In the genomic region with DNA sequence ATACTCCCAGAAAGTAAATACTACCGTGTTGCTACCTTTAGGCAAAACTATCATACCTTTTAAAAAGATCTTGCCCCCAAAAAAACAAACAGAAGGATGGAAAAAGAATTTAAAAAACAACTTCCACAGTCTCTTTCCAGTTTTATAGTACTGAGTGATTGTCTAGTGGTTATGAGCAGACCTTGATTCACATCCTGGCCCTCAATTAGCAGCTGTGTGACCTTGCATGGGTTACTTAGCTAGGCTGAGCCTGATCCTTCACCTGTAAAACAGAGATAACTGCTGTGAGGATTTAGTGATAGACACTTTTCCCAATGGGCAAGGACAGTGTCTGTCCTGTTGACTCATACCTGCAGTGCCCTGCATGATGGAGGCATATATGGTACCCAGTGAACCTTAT, we compare ENCODE assay signal across 25 cellular contexts. TPM values are rescaled to one million over a fixed set of nuclear protein-coding genes. Genes with fewer than 3 reads are reported as not detected.
DNase-seq lines count a peak whose midpoint lies in the region; ATAC-seq and TF ChIP-seq lines count a peak whose summit lies in the region.
"Had no signal": no experiment of that assay in that cellular context is flagged by ENCODE, and none has a peak within 500 bp of the region (broad histone marks: within the 10 kb centered on the region; RNA-seq: fewer than 3 reads in every experiment).

No MANE protein-coding gene starts in this region.

- no peak overlapping the region for H3K4me3 Mint-ChIP-seq in stimulated activated effector memory CD8-positive, alpha-beta T cell treated with anti-CD3 and anti-CD28 coated beads, Interleukin-12 subunit alpha, Interleukin-12 subunit beta, amount 100 ng/mL, for 72 hours
- H3K4me3 Mint-ChIP-seq: CD8-positive, alpha-beta T cell had no signal

- H3K9me3 Mint-ChIP-seq in stimulated activated effector memory CD8-positive, alpha-beta T cell treated with anti-CD3 and anti-CD28 coated beads, Interleukin-12 subunit alpha, Interleukin-12 subunit beta, amount 100 ng/mL, for 72 hours, result no peaks in the 10 kb centered on the region
- H3K9me3 Mint-ChIP-seq: CD8-positive, alpha-beta T cell had no signal

- ATAC-seq in PC-3, result peak; percentile 89
- ATAC-seq in stimulated activated effector memory CD8-positive, alpha-beta T cell treated with anti-CD3 and anti-CD28 coated beads, Interleukin-12 subunit alpha, Interleukin-12 subunit beta, amount 100 ng/mL, for 72 hours, result peak; percentile 36
- no peak for ATAC-seq in GM21515 (IDR thresholded peaks at IDR 0.05; ENCODE audit: unreplicated experiment)
- ATAC-seq in GM21390 (IDR thresholded peaks at IDR 0.05; ENCODE audit: unreplicated experiment), result no peak
- ATAC-seq: CD8-positive, alpha-beta T cell had no signal

- peak overlapping the region; percentile 77 for H3K4me2 ChIP-seq in KMS-11
- H3K4me2 ChIP-seq in PC-3 (ENCODE audit: low read length), result peak overlapping the region; percentile 44
- H3K4me2 ChIP-seq: BLaER1, SK-N-SH had no signal

- H3K27ac Mint-ChIP-seq in stimulated activated effector memory CD8-positive, alpha-beta T cell treated with anti-CD3 and anti-CD28 coated beads, Interleukin-12 subunit alpha, Interleukin-12 subunit beta, amount 100 ng/mL, for 72 hours, result no peak overlapping the region
- H3K27ac Mint-ChIP-seq: CD8-positive, alpha-beta T cell had no signal

- H3K27me3 ChIP-seq in KMS-11 (ENCODE audit: insufficient read depth, low read depth) (no peaks in the 10 kb centered on the region), PC-3 (ENCODE audit: low read length) (no peaks in the 10 kb centered on the region)
- H3K27me3 ChIP-seq: BLaER1 had no signal

- H3K36me3 ChIP-seq in KMS-11 (ENCODE audit: insufficient read depth), result no peaks in the 10 kb centered on the region
- no peaks in the 10 kb centered on the region for H3K36me3 ChIP-seq in PC-3 (ENCODE audit: low read depth, low read length)
- H3K36me3 ChIP-seq: HAP-1 had no signal

- H4K20me1 ChIP-seq in KMS-11 (ENCODE audit: insufficient read depth), result peaks cover 5% of the 10 kb centered on the region; the same call in 1 of the 2 replicates
- no peaks in the 10 kb centered on the region for H4K20me1 ChIP-seq in PC-3 (ENCODE audit: low read length)

- CTCF ChIA-PET in PC-3 (lab: Charles Lee), result no interaction called here

- H3K36me3 Mint-ChIP-seq in stimulated activated effector memory CD8-positive, alpha-beta T cell treated with anti-CD3 and anti-CD28 coated beads, Interleukin-12 subunit alpha, Interleukin-12 subunit beta, amount 100 ng/mL, for 72 hours, result no peaks in the 10 kb centered on the region
- H3K36me3 Mint-ChIP-seq: CD8-positive, alpha-beta T cell had no signal

- H3K4me1 ChIP-seq in KMS-11 (ENCODE audit: low read depth, poor library complexity, severe bottlenecking), result peaks cover 56% of the 10 kb centered on the region
- H3K4me1 ChIP-seq in PC-3 (ENCODE audit: insufficient read depth, low read length), result peaks cover 33% of the 10 kb centered on the region

- H3K4me3 ChIP-seq in KMS-11 (IDR thresholded peaks at IDR 0.05; ENCODE audit: insufficient read depth, low read depth, low read length), result no peak overlapping the region
- H3K4me3 ChIP-seq in PC-3 (ENCODE audit: low read length), result no peak overlapping the region
- H3K4me3 ChIP-seq in epithelial cell of esophagus (ENCODE audit: low read length), result no peak overlapping the region
- H3K4me3 ChIP-seq: BLaER1, GM23248, HAP-1 had no signal

- H3K9ac ChIP-seq in KMS-11 (no peak overlapping the region), PC-3 (ENCODE audit: low read length) (no peak overlapping the region)
- H3K9ac ChIP-seq: BLaER1, GM23248, SK-N-SH had no signal

- no peaks in the 10 kb centered on the region for H3K9me2 ChIP-seq in PC-3 (replicated peaks; ENCODE audit: low read length)
- H3K9me2 ChIP-seq: SK-N-SH had no signal

- peaks cover 6% of the 10 kb centered on the region; the same call in 1 of the 2 replicates for H3K79me2 ChIP-seq in KMS-11 (ENCODE audit: insufficient read depth, low read depth)
- no peaks in the 10 kb centered on the region; the same call in 1 of the 2 replicates for H3K79me2 ChIP-seq in PC-3 (ENCODE audit: low read length)

- peak overlapping the region; percentile 24 for H3K27ac ChIP-seq in KMS-11
- H3K27ac ChIP-seq in PC-3 (ENCODE audit: low read length), result peak overlapping the region; percentile 60
- H3K27ac ChIP-seq: BLaER1, GM23248, RWPE1 had no signal

- BruUV-seq in PC-3 (replicated peaks; lab: Mats Ljungman, UMichigan), result no TSS peak

- H3K4me1 Mint-ChIP-seq in stimulated activated effector memory CD8-positive, alpha-beta T cell treated with anti-CD3 and anti-CD28 coated beads, Interleukin-12 subunit alpha, Interleukin-12 subunit beta, amount 100 ng/mL, for 72 hours, result no peaks in the 10 kb centered on the region

- TF ChIP-seq CTCF in KMS-11 (conservative IDR thresholded peaks at IDR 0.05; ENCODE audit: low read depth, low read length), result no peak
- TF ChIP-seq CTCF in PC-3 (conservative IDR thresholded peaks at IDR 0.05; ENCODE audit: low read depth, low read length), result no peak
- TF ChIP-seq CTCF in epithelial cell of esophagus (IDR thresholded peaks at IDR 0.05; ENCODE audit: insufficient read depth, low read depth, low read length, missing control alignments), result no peak

- DNase-seq in PC-3, result peak; percentile 72
- DNase-seq in epithelial cell of esophagus (ENCODE audit: low read depth), result peak; percentile 11
- DNase-seq in stimulated activated effector memory CD8-positive, alpha-beta T cell treated with anti-CD3 and anti-CD28 coated beads, Interleukin-12 subunit alpha, Interleukin-12 subunit beta, amount 100 ng/mL, for 72 hours (ENCODE audit: low spot score in 2 of 2), result no peak
- no peak for DNase-seq in D341Med (ENCODE audit: low spot score)
- no peak for DNase-seq in mucosa of gallbladder (ENCODE audit: low spot score)
- DNase-seq: CD8-positive, alpha-beta T cell; DMS153; GDM1; GM23248; KG1; NCI-H1092; NCI-H1436; NCI-H187 treated with DMSO at 0.1 percent for 48 hours; NCI-H2107; NCI-H2227 treated with DMSO at 0.1 percent for 48 hours; NCI-H510A; NCI-H774; SIG-M5 had no signal

- H2AFZ ChIP-seq in KMS-11 (ENCODE audit: low read depth) (no peak overlapping the region), PC-3 (ENCODE audit: low read length) (no peak overlapping the region)
- H2AFZ ChIP-seq: GM23248 had no signal

- intact Hi-C loops in PC-3 (cut with micrococcal nuclease), result loop anchor here (1.0 kb wide), 1 partner anchor 15 kb away; no protein-coding TSS in a partner anchor

- no peaks in the 10 kb centered on the region for H3F3A ChIP-seq in PC-3 (ENCODE audit: low read length, unreplicated experiment)

- H3K9me3 ChIP-seq in PC-3 (ENCODE audit: low read length), result no peaks in the 10 kb centered on the region
- H3K9me3 ChIP-seq: BLaER1, HAP-1, SK-N-SH had no signal

- POLR2A ChIA-PET in PC-3 (lab: Charles Lee; ENCODE audit: unreplicated experiment), result no interaction called here

RNA-seq across cellular contexts. Expression of gene SMAD1, which starts 49.0 kb away (rescaled TPM):
- total RNA-seq in PC-3 (2014; rRNA removed) (13.3 and 14.8 TPM in 2 replicates), mucosa of gallbladder (32.5 TPM)
- total RNA-seq: CD8-positive, alpha-beta T cell had no signal

Comparison
In these comparisons a context has a peak if more than half of its experiments do, and no peak if none do; other contexts are left out.
1. ATAC-seq: peak in PC-3 (single experiment) and stimulated activated effector memory CD8-positive, alpha-beta T cell treated with anti-CD3 and anti-CD28 coated beads, Interleukin-12 subunit alpha, Interleukin-12 subunit beta, amount 100 ng/mL, for 72 hours (single experiment); none in GM21515 (single experiment) and GM21390 (single experiment).
2. DNase-seq: peak in PC-3 (single experiment) and epithelial cell of esophagus (single experiment); none in stimulated activated effector memory CD8-positive, alpha-beta T cell treated with anti-CD3 and anti-CD28 coated beads, Interleukin-12 subunit alpha, Interleukin-12 subunit beta, amount 100 ng/mL, for 72 hours (0 of 2), D341Med (single experiment) and mucosa of gallbladder (single experiment).